ENCODE assay signal across 1 cellular context in the genomic region with DNA sequence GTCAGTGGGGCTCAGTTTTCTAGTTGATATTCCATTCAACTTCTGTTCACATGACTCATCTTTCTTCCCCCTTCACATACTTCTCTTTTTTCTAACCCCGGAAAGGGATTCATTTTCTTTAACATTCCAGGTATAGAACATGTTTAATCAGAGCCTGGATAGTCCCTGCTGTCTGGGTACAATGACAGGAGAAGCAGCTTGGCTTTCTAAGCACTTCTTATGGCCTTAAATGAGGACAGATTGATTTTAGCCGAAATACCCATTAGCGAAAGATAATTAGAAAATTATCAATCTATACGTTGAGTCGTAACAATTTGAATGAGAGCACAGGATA.
TF ChIP-seq lines count a peak whose summit lies in the region.

No MANE protein-coding gene starts in this region.

TF ChIP-seq in GM23338, 12 proteins besides CTCF, POLR2A, EP300 and RAD21 (continued from another document):
- TF ChIP-seq, protein P1, sequence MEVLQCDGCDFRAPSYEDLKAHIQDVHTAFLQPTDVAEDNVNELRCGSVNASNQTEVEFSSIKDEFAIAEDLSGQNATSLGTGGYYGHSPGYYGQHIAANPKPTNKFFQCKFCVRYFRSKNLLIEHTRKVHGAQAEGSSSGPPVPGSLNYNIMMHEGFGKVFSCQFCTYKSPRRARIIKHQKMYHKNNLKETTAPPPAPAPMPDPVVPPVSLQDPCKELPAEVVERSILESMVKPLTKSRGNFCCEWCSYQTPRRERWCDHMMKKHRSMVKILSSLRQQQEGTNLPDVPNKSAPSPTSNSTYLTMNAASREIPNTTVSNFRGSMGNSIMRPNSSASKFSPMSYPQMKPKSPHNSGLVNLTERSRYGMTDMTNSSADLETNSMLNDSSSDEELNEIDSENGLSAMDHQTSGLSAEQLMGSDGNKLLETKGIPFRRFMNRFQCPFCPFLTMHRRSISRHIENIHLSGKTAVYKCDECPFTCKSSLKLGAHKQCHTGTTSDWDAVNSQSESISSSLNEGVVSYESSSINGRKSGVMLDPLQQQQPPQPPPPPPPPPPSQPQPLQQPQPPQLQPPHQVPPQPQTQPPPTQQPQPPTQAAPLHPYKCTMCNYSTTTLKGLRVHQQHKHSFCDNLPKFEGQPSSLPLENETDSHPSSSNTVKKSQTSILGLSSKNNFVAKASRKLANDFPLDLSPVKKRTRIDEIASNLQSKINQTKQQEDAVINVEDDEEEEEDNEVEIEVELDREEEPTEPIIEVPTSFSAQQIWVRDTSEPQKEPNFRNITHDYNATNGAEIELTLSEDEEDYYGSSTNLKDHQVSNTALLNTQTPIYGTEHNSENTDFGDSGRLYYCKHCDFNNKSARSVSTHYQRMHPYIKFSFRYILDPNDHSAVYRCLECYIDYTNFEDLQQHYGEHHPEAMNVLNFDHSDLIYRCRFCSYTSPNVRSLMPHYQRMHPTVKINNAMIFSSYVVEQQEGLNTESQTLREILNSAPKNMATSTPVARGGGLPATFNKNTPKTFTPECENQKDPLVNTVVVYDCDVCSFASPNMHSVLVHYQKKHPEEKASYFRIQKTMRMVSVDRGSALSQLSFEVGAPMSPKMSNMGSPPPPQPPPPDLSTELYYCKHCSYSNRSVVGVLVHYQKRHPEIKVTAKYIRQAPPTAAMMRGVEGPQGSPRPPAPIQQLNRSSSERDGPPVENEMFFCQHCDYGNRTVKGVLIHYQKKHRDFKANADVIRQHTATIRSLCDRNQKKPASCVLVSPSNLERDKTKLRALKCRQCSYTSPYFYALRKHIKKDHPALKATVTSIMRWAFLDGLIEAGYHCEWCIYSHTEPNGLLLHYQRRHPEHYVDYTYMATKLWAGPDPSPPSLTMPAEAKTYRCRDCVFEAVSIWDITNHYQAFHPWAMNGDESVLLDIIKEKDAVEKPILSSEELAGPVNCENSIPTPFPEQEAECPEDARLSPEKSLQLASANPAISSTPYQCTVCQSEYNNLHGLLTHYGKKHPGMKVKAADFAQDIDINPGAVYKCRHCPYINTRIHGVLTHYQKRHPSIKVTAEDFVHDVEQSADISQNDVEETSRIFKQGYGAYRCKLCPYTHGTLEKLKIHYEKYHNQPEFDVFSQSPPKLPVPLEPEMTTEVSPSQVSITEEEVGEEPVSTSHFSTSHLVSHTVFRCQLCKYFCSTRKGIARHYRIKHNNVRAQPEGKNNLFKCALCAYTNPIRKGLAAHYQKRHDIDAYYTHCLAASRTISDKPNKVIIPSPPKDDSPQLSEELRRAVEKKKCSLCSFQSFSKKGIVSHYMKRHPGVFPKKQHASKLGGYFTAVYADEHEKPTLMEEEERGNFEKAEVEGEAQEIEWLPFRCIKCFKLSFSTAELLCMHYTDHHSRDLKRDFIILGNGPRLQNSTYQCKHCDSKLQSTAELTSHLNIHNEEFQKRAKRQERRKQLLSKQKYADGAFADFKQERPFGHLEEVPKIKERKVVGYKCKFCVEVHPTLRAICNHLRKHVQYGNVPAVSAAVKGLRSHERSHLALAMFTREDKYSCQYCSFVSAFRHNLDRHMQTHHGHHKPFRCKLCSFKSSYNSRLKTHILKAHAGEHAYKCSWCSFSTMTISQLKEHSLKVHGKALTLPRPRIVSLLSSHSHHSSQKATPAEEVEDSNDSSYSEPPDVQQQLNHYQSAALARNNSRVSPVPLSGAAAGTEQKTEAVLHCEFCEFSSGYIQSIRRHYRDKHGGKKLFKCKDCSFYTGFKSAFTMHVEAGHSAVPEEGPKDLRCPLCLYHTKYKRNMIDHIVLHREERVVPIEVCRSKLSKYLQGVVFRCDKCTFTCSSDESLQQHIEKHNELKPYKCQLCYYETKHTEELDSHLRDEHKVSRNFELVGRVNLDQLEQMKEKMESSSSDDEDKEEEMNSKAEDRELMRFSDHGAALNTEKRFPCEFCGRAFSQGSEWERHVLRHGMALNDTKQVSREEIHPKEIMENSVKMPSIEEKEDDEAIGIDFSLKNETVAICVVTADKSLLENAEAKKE (CRISPR knock-in tag; IDR thresholded peaks at IDR 0.05): no peak
- no peak for TF ChIP-seq NANOG (IDR thresholded peaks at IDR 0.05; ENCODE audit: borderline replicate concordance)
